In genomic region chr3:101938262-101938847, GRCh38 we compare ENCODE assay signal across 1 cellular context.
TF ChIP-seq lines count a peak whose summit lies in the region.

No MANE protein-coding gene starts in this region.

TF ChIP-seq in K562, 482 proteins besides CTCF, POLR2A, EP300 and RAD21 (continued from another document and continues in another):
- TF ChIP-seq, protein P1, sequence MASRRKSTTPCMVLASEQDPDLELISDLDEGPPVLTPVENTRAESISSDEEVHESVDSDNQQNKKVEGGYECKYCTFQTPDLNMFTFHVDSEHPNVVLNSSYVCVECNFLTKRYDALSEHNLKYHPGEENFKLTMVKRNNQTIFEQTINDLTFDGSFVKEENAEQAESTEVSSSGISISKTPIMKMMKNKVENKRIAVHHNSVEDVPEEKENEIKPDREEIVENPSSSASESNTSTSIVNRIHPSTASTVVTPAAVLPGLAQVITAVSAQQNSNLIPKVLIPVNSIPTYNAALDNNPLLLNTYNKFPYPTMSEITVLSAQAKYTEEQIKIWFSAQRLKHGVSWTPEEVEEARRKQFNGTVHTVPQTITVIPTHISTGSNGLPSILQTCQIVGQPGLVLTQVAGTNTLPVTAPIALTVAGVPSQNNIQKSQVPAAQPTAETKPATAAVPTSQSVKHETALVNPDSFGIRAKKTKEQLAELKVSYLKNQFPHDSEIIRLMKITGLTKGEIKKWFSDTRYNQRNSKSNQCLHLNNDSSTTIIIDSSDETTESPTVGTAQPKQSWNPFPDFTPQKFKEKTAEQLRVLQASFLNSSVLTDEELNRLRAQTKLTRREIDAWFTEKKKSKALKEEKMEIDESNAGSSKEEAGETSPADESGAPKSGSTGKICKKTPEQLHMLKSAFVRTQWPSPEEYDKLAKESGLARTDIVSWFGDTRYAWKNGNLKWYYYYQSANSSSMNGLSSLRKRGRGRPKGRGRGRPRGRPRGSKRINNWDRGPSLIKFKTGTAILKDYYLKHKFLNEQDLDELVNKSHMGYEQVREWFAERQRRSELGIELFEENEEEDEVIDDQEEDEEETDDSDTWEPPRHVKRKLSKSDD (conservative IDR thresholded peaks at IDR 0.05; ENCODE audit: low read length) = no peak
- TF ChIP-seq CREM (IDR thresholded peaks at IDR 0.05; ENCODE audit: low read depth) (no peak), PCBP2 (IDR thresholded peaks at IDR 0.05; ENCODE audit: low read depth, low read length, poor library complexity, severe bottlenecking) (no peak), SPI1 (IDR thresholded peaks at IDR 0.05; ENCODE audit: borderline replicate concordance, low read depth, low read length) (no peak), CXXC5 (CRISPR knock-in tag; IDR thresholded peaks at IDR 0.05) (no peak), HCFC1 (IDR thresholded peaks at IDR 0.05; ENCODE audit: low read depth, low read length) (no peak), BRF1 (IDR thresholded peaks at IDR 0.05; ENCODE audit: borderline replicate concordance, extremely low read depth, insufficient read length) (no peak), ZNF707 (CRISPR knock-in tag; conservative IDR thresholded peaks at IDR 0.05) (no peak), HNRNPUL1 (IDR thresholded peaks at IDR 0.05; ENCODE audit: low read length) (no peak), ZNF253 (CRISPR knock-in tag; conservative IDR thresholded peaks at IDR 0.05) (no peak), ZNF431 (CRISPR knock-in tag; IDR thresholded peaks at IDR 0.05) (no peak), ZSCAN29 (IDR thresholded peaks at IDR 0.05) (no peak), LEF1 (IDR thresholded peaks at IDR 0.05) (peak; percentile 66; the same call in 1 of the 2 replicates), TAF9B (IDR thresholded peaks at IDR 0.05; ENCODE audit: partially characterized antibody) (peak; percentile 33), RNF2 (IDR thresholded peaks at IDR 0.05) (peak; percentile 70; the same call in 1 of the 2 replicates), GABPB2 (CRISPR knock-in tag; conservative IDR thresholded peaks at IDR 0.05) (no peak), ZNF324 (CRISPR knock-in tag; IDR thresholded peaks at IDR 0.05) (no peak), ZFPM2 (CRISPR knock-in tag; IDR thresholded peaks at IDR 0.05) (no peak), FOXA1 (IDR thresholded peaks at IDR 0.05; ENCODE audit: borderline replicate concordance) (no peak), ARID3A (IDR thresholded peaks at IDR 0.05; ENCODE audit: borderline replicate concordance, low read depth, low read length) (no peak), PHF20 (IDR thresholded peaks at IDR 0.05; ENCODE audit: partially characterized antibody) (no peak), ARID1B (IDR thresholded peaks at IDR 0.05) (peak; percentile 73), ZNF551 (CRISPR knock-in tag; IDR thresholded peaks at IDR 0.05) (no peak), SMAD2 (IDR thresholded peaks at IDR 0.05; ENCODE audit: low read depth, low read length) (no peak), GTF3C2 (IDR thresholded peaks at IDR 0.05; ENCODE audit: borderline replicate concordance, extremely low read depth, insufficient read length) (no peak), PCBP1 (IDR thresholded peaks at IDR 0.05; ENCODE audit: low read depth, low read length, poor library complexity, severe bottlenecking) (no peak), ZNF780A (CRISPR knock-in tag; IDR thresholded peaks at IDR 0.05) (no peak), ZNF232 (CRISPR knock-in tag; IDR thresholded peaks at IDR 0.05) (no peak), CBX8 (IDR thresholded peaks at IDR 0.05; ENCODE audit: borderline replicate concordance, extremely low read depth, low read depth, low read length, poor library complexity, severe bottlenecking) (no peak), PTTG1 (tag; IDR thresholded peaks at IDR 0.05; ENCODE audit: low read depth) (no peak), PRMT5 (CRISPR knock-in tag; IDR thresholded peaks at IDR 0.05) (no peak), HMG20B (CRISPR knock-in tag; IDR thresholded peaks at IDR 0.05) (no peak), ZNF124 (CRISPR knock-in tag; IDR thresholded peaks at IDR 0.05) (no peak), SIRT6 (IDR thresholded peaks at IDR 0.05; ENCODE audit: low read depth, low read length) (no peak), MLLT1 (IDR thresholded peaks at IDR 0.05) (no peak), HDAC8 (tag; IDR thresholded peaks at IDR 0.05) (no peak), ZNF217 (CRISPR knock-in tag; IDR thresholded peaks at IDR 0.05) (no peak), RBM14 (IDR thresholded peaks at IDR 0.05; ENCODE audit: borderline replicate concordance, insufficient read depth, low read depth, low read length) (no peak), SMARCA4 (IDR thresholded peaks at IDR 0.05) (no peak; the same call in 1 of the 2 replicates), ZNF212 (CRISPR knock-in tag; IDR thresholded peaks at IDR 0.05) (no peak), PHF21A (IDR thresholded peaks at IDR 0.05; ENCODE audit: borderline replicate concordance, low read depth) (no peak), ZNF239 (CRISPR knock-in tag; IDR thresholded peaks at IDR 0.05) (no peak), TEAD1 (CRISPR knock-in tag; IDR thresholded peaks at IDR 0.05) (no peak), ZNF507 (tag; conservative IDR thresholded peaks at IDR 0.05) (no peak), EGR1 (conservative IDR thresholded peaks at IDR 0.05) (no peak), IRF2 (CRISPR knock-in tag; IDR thresholded peaks at IDR 0.05) (no peak), ZNF165 (CRISPR knock-in tag; IDR thresholded peaks at IDR 0.05; ENCODE audit: borderline replicate concordance) (no peak), COPS2 (conservative IDR thresholded peaks at IDR 0.05) (no peak), KLF6 (CRISPR knock-in tag; IDR thresholded peaks at IDR 0.05; ENCODE audit: borderline replicate concordance) (no peak), NR4A1 (CRISPR knock-in tag; IDR thresholded peaks at IDR 0.05) (no peak), NR4A1 (tag; IDR thresholded peaks at IDR 0.05) (no peak), MIER1 (IDR thresholded peaks at IDR 0.05; ENCODE audit: low read depth) (no peak)
- TF ChIP-seq, protein P2, sequence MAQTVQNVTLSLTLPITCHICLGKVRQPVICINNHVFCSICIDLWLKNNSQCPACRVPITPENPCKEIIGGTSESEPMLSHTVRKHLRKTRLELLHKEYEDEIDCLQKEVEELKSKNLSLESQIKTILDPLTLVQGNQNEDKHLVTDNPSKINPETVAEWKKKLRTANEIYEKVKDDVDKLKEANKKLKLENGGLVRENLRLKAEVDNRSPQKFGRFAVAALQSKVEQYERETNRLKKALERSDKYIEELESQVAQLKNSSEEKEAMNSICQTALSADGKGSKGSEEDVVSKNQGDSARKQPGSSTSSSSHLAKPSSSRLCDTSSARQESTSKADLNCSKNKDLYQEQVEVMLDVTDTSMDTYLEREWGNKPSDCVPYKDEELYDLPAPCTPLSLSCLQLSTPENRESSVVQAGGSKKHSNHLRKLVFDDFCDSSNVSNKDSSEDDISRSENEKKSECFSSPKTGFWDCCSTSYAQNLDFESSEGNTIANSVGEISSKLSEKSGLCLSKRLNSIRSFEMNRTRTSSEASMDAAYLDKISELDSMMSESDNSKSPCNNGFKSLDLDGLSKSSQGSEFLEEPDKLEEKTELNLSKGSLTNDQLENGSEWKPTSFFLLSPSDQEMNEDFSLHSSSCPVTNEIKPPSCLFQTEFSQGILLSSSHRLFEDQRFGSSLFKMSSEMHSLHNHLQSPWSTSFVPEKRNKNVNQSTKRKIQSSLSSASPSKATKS (CRISPR knock-in tag; IDR thresholded peaks at IDR 0.05) = no peak
- TF ChIP-seq, protein P3, sequence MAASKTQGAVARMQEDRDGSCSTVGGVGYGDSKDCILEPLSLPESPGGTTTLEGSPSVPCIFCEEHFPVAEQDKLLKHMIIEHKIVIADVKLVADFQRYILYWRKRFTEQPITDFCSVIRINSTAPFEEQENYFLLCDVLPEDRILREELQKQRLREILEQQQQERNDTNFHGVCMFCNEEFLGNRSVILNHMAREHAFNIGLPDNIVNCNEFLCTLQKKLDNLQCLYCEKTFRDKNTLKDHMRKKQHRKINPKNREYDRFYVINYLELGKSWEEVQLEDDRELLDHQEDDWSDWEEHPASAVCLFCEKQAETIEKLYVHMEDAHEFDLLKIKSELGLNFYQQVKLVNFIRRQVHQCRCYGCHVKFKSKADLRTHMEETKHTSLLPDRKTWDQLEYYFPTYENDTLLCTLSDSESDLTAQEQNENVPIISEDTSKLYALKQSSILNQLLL (CRISPR knock-in tag; IDR thresholded peaks at IDR 0.05; ENCODE audit: borderline replicate concordance) = no peak
- TF ChIP-seq, protein P4, sequence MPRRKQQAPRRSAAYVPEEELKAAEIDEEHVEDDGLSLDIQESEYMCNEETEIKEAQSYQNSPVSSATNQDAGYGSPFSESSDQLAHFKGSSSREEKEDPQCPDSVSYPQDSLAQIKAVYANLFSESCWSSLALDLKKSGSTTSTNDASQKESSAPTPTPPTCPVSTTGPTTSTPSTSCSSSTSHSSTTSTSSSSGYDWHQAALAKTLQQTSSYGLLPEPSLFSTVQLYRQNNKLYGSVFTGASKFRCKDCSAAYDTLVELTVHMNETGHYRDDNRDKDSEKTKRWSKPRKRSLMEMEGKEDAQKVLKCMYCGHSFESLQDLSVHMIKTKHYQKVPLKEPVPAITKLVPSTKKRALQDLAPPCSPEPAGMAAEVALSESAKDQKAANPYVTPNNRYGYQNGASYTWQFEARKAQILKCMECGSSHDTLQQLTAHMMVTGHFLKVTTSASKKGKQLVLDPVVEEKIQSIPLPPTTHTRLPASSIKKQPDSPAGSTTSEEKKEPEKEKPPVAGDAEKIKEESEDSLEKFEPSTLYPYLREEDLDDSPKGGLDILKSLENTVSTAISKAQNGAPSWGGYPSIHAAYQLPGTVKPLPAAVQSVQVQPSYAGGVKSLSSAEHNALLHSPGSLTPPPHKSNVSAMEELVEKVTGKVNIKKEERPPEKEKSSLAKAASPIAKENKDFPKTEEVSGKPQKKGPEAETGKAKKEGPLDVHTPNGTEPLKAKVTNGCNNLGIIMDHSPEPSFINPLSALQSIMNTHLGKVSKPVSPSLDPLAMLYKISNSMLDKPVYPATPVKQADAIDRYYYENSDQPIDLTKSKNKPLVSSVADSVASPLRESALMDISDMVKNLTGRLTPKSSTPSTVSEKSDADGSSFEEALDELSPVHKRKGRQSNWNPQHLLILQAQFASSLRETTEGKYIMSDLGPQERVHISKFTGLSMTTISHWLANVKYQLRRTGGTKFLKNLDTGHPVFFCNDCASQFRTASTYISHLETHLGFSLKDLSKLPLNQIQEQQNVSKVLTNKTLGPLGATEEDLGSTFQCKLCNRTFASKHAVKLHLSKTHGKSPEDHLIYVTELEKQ (CRISPR knock-in tag; IDR thresholded peaks at IDR 0.05) = no peak
- TF ChIP-seq, protein P5, sequence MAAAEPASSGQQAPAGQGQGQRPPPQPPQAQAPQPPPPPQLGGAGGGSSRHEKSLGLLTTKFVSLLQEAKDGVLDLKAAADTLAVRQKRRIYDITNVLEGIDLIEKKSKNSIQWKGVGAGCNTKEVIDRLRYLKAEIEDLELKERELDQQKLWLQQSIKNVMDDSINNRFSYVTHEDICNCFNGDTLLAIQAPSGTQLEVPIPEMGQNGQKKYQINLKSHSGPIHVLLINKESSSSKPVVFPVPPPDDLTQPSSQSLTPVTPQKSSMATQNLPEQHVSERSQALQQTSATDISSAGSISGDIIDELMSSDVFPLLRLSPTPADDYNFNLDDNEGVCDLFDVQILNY (CRISPR knock-in tag; IDR thresholded peaks at IDR 0.05) = no peak
